ENCODE assay signal across 1 cellular context in genomic region chr18:31509571-31509970, GRCh38.
TF ChIP-seq lines count a peak whose summit lies in the region.

No MANE protein-coding gene starts in this region.

TF ChIP-seq in GM12878, 131 proteins besides CTCF, POLR2A, EP300 and RAD21 (continued from another document):
- TF ChIP-seq SKIL (IDR thresholded peaks at IDR 0.05; ENCODE audit: low read depth, poor library complexity, severe bottlenecking) (no peak), MXI1 (IDR thresholded peaks at IDR 0.05; ENCODE audit: low read depth, low read length) (no peak), FOXK2 (IDR thresholded peaks at IDR 0.05) (no peak), RB1 (IDR thresholded peaks at IDR 0.05; ENCODE audit: borderline replicate concordance) (no peak), TAF1 (IDR thresholded peaks at IDR 0.05; ENCODE audit: borderline replicate concordance, low read depth, low read length) (no peak), SMAD5 (IDR thresholded peaks at IDR 0.05; ENCODE audit: low read depth) (no peak), CHD1 (IDR thresholded peaks at IDR 0.05; ENCODE audit: low read depth, low read length) (no peak), ZBTB4 (CRISPR knock-in tag; IDR thresholded peaks at IDR 0.05) (no peak), MTA3 (IDR thresholded peaks at IDR 0.05; ENCODE audit: borderline replicate concordance, low read length) (no peak), ZBED1 (IDR thresholded peaks at IDR 0.05; ENCODE audit: borderline replicate concordance) (no peak), TCF12 (IDR thresholded peaks at IDR 0.05; ENCODE audit: low read depth, low read length) (no peak), SREBF1 (IDR thresholded peaks at IDR 0.05; ENCODE audit: low read length) (no peak)
- TF ChIP-seq, protein P1, sequence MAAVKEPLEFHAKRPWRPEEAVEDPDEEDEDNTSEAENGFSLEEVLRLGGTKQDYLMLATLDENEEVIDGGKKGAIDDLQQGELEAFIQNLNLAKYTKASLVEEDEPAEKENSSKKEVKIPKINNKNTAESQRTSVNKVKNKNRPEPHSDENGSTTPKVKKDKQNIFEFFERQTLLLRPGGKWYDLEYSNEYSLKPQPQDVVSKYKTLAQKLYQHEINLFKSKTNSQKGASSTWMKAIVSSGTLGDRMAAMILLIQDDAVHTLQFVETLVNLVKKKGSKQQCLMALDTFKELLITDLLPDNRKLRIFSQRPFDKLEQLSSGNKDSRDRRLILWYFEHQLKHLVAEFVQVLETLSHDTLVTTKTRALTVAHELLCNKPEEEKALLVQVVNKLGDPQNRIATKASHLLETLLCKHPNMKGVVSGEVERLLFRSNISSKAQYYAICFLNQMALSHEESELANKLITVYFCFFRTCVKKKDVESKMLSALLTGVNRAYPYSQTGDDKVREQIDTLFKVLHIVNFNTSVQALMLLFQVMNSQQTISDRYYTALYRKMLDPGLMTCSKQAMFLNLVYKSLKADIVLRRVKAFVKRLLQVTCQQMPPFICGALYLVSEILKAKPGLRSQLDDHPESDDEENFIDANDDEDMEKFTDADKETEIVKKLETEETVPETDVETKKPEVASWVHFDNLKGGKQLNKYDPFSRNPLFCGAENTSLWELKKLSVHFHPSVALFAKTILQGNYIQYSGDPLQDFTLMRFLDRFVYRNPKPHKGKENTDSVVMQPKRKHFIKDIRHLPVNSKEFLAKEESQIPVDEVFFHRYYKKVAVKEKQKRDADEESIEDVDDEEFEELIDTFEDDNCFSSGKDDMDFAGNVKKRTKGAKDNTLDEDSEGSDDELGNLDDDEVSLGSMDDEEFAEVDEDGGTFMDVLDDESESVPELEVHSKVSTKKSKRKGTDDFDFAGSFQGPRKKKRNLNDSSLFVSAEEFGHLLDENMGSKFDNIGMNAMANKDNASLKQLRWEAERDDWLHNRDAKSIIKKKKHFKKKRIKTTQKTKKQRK (IDR thresholded peaks at IDR 0.05; ENCODE audit: low read depth, low read length), result no peak
- TF ChIP-seq, protein P2, sequence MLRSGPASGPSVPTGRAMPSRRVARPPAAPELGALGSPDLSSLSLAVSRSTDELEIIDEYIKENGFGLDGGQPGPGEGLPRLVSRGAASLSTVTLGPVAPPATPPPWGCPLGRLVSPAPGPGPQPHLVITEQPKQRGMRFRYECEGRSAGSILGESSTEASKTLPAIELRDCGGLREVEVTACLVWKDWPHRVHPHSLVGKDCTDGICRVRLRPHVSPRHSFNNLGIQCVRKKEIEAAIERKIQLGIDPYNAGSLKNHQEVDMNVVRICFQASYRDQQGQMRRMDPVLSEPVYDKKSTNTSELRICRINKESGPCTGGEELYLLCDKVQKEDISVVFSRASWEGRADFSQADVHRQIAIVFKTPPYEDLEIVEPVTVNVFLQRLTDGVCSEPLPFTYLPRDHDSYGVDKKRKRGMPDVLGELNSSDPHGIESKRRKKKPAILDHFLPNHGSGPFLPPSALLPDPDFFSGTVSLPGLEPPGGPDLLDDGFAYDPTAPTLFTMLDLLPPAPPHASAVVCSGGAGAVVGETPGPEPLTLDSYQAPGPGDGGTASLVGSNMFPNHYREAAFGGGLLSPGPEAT (IDR thresholded peaks at IDR 0.05; ENCODE audit: low read depth), result no peak
- TF ChIP-seq, protein P3, sequence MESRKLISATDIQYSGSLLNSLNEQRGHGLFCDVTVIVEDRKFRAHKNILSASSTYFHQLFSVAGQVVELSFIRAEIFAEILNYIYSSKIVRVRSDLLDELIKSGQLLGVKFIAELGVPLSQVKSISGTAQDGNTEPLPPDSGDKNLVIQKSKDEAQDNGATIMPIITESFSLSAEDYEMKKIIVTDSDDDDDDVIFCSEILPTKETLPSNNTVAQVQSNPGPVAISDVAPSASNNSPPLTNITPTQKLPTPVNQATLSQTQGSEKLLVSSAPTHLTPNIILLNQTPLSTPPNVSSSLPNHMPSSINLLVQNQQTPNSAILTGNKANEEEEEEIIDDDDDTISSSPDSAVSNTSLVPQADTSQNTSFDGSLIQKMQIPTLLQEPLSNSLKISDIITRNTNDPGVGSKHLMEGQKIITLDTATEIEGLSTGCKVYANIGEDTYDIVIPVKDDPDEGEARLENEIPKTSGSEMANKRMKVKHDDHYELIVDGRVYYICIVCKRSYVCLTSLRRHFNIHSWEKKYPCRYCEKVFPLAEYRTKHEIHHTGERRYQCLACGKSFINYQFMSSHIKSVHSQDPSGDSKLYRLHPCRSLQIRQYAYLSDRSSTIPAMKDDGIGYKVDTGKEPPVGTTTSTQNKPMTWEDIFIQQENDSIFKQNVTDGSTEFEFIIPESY (IDR thresholded peaks at IDR 0.05), result no peak
